ENCODE assay signal across 1 cellular context in genomic region chr14:23648764-23649460, GRCh38.
TF ChIP-seq lines count a peak whose summit lies in the region.

No MANE protein-coding gene starts in this region.

TF ChIP-seq in HepG2, 621 proteins besides CTCF, POLR2A, EP300 and RAD21 (continues in another document):
- TF ChIP-seq REL (CRISPR knock-in tag; conservative IDR thresholded peaks at IDR 0.05) (no peak), HMG20B (CRISPR knock-in tag; conservative IDR thresholded peaks at IDR 0.05) (no peak), E2F2 (CRISPR knock-in tag; IDR thresholded peaks at IDR 0.05; ENCODE audit: borderline replicate concordance) (no peak), POLR2AphosphoS2 (IDR thresholded peaks at IDR 0.05; ENCODE audit: low read depth, low read length) (peak; percentile 77; the same call in 1 of the 2 replicates), ZNF629 (CRISPR knock-in tag; conservative IDR thresholded peaks at IDR 0.05) (no peak), IKZF5 (CRISPR knock-in tag; IDR thresholded peaks at IDR 0.05) (no peak), ZNF557 (CRISPR knock-in tag; IDR thresholded peaks at IDR 0.05) (no peak), CC2D1A (CRISPR knock-in tag; IDR thresholded peaks at IDR 0.05) (no peak), NFKBIZ (CRISPR knock-in tag; IDR thresholded peaks at IDR 0.05) (no peak), STAT6 (CRISPR knock-in tag; IDR thresholded peaks at IDR 0.05; ENCODE audit: borderline replicate concordance) (no peak), ZNF124 (CRISPR knock-in tag; IDR thresholded peaks at IDR 0.05) (no peak), ZSCAN5A (CRISPR knock-in tag; IDR thresholded peaks at IDR 0.05; ENCODE audit: borderline replicate concordance) (no peak), ZNF570 (CRISPR knock-in tag; IDR thresholded peaks at IDR 0.05; ENCODE audit: borderline replicate concordance) (no peak), CCDC6 (CRISPR knock-in tag; IDR thresholded peaks at IDR 0.05) (no peak), TRIM24 (CRISPR knock-in tag; IDR thresholded peaks at IDR 0.05) (no peak), ZMAT3 (CRISPR knock-in tag; conservative IDR thresholded peaks at IDR 0.05) (no peak), SAP130 (CRISPR knock-in tag; IDR thresholded peaks at IDR 0.05; ENCODE audit: low read depth) (no peak), RAD51 (IDR thresholded peaks at IDR 0.05; ENCODE audit: borderline replicate concordance) (peak; percentile 21; the same call in 1 of the 2 replicates), XRCC5 (optimal IDR thresholded peaks at IDR 0.05; ENCODE audit: low read length) (no peak), SRSF4 (IDR thresholded peaks at IDR 0.05; ENCODE audit: low read depth, low read length, poor library complexity, severe bottlenecking) (no peak), ELF3 (CRISPR knock-in tag; IDR thresholded peaks at IDR 0.05) (no peak), CBX2 (IDR thresholded peaks at IDR 0.05; ENCODE audit: low read depth, low read length) (no peak), CBX2 (CRISPR knock-in tag; IDR thresholded peaks at IDR 0.05; ENCODE audit: low read depth) (no peak), ATAD3A (CRISPR knock-in tag; IDR thresholded peaks at IDR 0.05) (peak; percentile 42; the same call in 1 of the 2 replicates), TBX2 (CRISPR knock-in tag; IDR thresholded peaks at IDR 0.05; ENCODE audit: borderline replicate concordance) (peak; percentile 20; the same call in 1 of the 2 replicates), ZNF660 (CRISPR knock-in tag; IDR thresholded peaks at IDR 0.05; ENCODE audit: borderline replicate concordance, low read depth) (no peak), NONO (IDR thresholded peaks at IDR 0.05) (0 out of 2 replicates have a peak, but pooled peaks have one; percentile 91), NONO (CRISPR knock-in tag; conservative IDR thresholded peaks at IDR 0.05) (no peak), DNMT1 (CRISPR knock-in tag; IDR thresholded peaks at IDR 0.05) (no peak), E2F1 (CRISPR knock-in tag; IDR thresholded peaks at IDR 0.05) (no peak), MEIS2 (CRISPR knock-in tag; IDR thresholded peaks at IDR 0.05) (no peak), ZEB1 (IDR thresholded peaks at IDR 0.05; ENCODE audit: insufficient replicate concordance, low read depth) (no peak), BCL3 (CRISPR knock-in tag; IDR thresholded peaks at IDR 0.05) (no peak), SRF (IDR thresholded peaks at IDR 0.05; ENCODE audit: low read depth, low read length) (no peak), MNT (IDR thresholded peaks at IDR 0.05) (peak; percentile 39; the same call in 1 of the 2 replicates), KDM4B (CRISPR knock-in tag; IDR thresholded peaks at IDR 0.05) (no peak), RERE (CRISPR knock-in tag; IDR thresholded peaks at IDR 0.05; ENCODE audit: low read depth) (no peak), ZNF687 (CRISPR knock-in tag; IDR thresholded peaks at IDR 0.05) (no peak), ZNF549 (CRISPR knock-in tag; IDR thresholded peaks at IDR 0.05) (no peak), RBM39 (IDR thresholded peaks at IDR 0.05; ENCODE audit: low read depth, low read length, poor library complexity, severe bottlenecking) (no peak), FOXA1 (IDR thresholded peaks at IDR 0.05) (peak; percentile 42; the same call in 1 of the 2 replicates), FOXA1 (CRISPR knock-in tag; IDR thresholded peaks at IDR 0.05) (no peak), IRX3 (CRISPR knock-in tag; IDR thresholded peaks at IDR 0.05; ENCODE audit: borderline replicate concordance, low read depth) (0 out of 2 replicates have a peak, but pooled peaks have one; percentile 38), GTF3A (CRISPR knock-in tag; conservative IDR thresholded peaks at IDR 0.05) (no peak), ZSCAN30 (CRISPR knock-in tag; IDR thresholded peaks at IDR 0.05) (no peak), ZNF7 (CRISPR knock-in tag; IDR thresholded peaks at IDR 0.05) (no peak), TEAD2 (CRISPR knock-in tag; IDR thresholded peaks at IDR 0.05) (no peak)
